In the genomic region with DNA sequence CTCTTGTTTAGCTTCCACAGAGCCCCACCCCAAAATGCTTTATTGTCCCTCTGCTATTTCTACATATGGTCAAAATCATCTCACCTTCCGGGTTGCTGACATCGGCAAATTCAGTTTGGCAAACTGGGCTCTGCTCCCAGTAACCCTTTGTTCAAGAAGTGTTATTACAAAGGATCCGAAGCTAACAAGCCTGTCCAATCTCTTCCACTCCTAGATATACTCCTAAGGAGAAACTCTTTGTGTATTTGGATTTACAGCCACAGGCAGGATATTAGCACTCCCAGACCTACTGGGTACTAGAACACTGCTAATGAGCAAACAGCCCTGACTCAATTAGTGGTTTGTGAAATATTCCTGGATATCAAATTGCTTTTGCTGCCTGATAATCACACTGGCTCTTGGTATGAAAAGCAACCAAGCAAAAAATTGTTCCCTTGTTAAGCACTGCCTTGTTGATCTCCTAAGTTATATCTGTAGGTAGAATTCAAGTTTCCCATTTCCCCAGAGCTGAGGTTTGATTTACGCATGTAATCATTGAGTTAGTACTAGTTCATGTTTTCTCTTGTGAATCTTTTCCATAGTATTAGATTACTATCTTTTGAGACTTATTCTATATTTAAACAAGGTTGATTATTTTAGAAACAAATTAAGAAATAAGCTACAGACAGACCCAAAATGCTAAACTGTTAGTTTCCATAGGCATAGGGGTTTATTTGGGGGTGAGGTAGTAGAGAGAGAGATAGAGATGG, we compare ENCODE assay signal across 8 cellular contexts. TPM values are rescaled to one million over a fixed set of nuclear protein-coding genes. Genes with fewer than 3 reads are reported as not detected.
DNase-seq lines count a peak whose midpoint lies in the region; ATAC-seq and TF ChIP-seq lines count a peak whose summit lies in the region.

No MANE protein-coding gene starts in this region.

- H3K9ac ChIP-seq in mesendoderm (ENCODE audit: low read length) = peak overlapping the region; percentile 22

- TF ChIP-seq CTCF in choroid plexus epithelial cell (conservative IDR thresholded peaks at IDR 0.05; ENCODE audit: low read depth, low read length) = no peak
- TF ChIP-seq CTCF in vagina (IDR thresholded peaks at IDR 0.05) = no peak

- H3K27me3 ChIP-seq in mesendoderm (ENCODE audit: insufficient read depth, low read length, poor library complexity) = no peaks in the 10 kb centered on the region
- no peaks in the 10 kb centered on the region for H3K27me3 ChIP-seq in vagina

- ATAC-seq in GM19467 (IDR thresholded peaks at IDR 0.05; ENCODE audit: unreplicated experiment) (no peak), GM18498 (IDR thresholded peaks at IDR 0.05; ENCODE audit: unreplicated experiment) (no peak)

- H3K4ac ChIP-seq in mesendoderm (ENCODE audit: low read depth, low read length) = no peak overlapping the region

- H2BK15ac ChIP-seq in mesendoderm (replicated peaks; ENCODE audit: low read depth) = no peak overlapping the region

- DNase-seq in NCI-H82 (lab: John Stamatoyannopoulos, UW) (peak; percentile 54), NCI-H82 treated with DMSO at 0.1 percent for 48 hours (lab: John Stamatoyannopoulos, UW; ENCODE audit: unreplicated experiment) (no peak), NCI-H510A treated with DMSO at 0.1 percent for 48 hours (lab: John Stamatoyannopoulos, UW) (peak; percentile 97), choroid plexus epithelial cell (ENCODE audit: low read depth) (peak; percentile 77), mesendoderm (peak; percentile 55), vagina (ENCODE audit: extremely low spot score in 2 of 2) (no peak)

- H3K36me3 ChIP-seq in mesendoderm (ENCODE audit: control insufficient read depth, insufficient read depth, low read length) (no peaks in the 10 kb centered on the region), vagina (peaks cover 0 to 9% of the 10 kb centered on the region in 2 donors)

- no peak overlapping the region for H4K5ac ChIP-seq in mesendoderm (ENCODE audit: low read length)

- H3K18ac ChIP-seq in mesendoderm (ENCODE audit: low read length) = no peak overlapping the region

- H3K79me1 ChIP-seq in mesendoderm (ENCODE audit: low read length) = peaks cover 2% of the 10 kb centered on the region

- peak overlapping the region; percentile 5 for H3K56ac ChIP-seq in mesendoderm (ENCODE audit: low read length)

- H3K4me2 ChIP-seq in mesendoderm (ENCODE audit: low read length) = no peak overlapping the region

- H4K8ac ChIP-seq in mesendoderm (ENCODE audit: low read depth, low read length) = no peak overlapping the region

- H3K4me3 ChIP-seq in choroid plexus epithelial cell (ENCODE audit: low read depth, low read length) (peak overlapping the region; percentile 87), mesendoderm (ENCODE audit: low read length) (no peak overlapping the region), vagina (peak overlapping the region; percentile 95 to 98)

- peaks cover 20% of the 10 kb centered on the region for H3K79me2 ChIP-seq in mesendoderm (ENCODE audit: control insufficient read depth, insufficient read depth, low read length)

- H3K27ac ChIP-seq in mesendoderm (ENCODE audit: low read depth, low read length) (no peak overlapping the region), vagina (peak overlapping the region; percentile 100)

- H3K4me1 ChIP-seq in mesendoderm (ENCODE audit: control insufficient read depth, low read depth, low read length) (peaks cover 5% of the 10 kb centered on the region), vagina (peaks cover 17% of the 10 kb centered on the region)

- no CpG with 5 or more reads among the region's 4 CpGs for WGBS in mesendoderm (ENCODE audit: extremely low coverage, insufficient coverage, low lambda C conversion rate)

- no peak overlapping the region for H3K23ac ChIP-seq in mesendoderm (ENCODE audit: low read length)

- H3K9me3 ChIP-seq in vagina = no peaks in the 10 kb centered on the region

- intact Hi-C loops in vagina (cut with DNase I) = loop anchor here (5.0 to 10.0 kb wide), 4 partner anchors 122 to 922 kb away; no protein-coding TSS in a partner anchor

- no peak overlapping the region for H2BK5ac ChIP-seq in mesendoderm (ENCODE audit: low read length)

- no peak overlapping the region for H2AK5ac ChIP-seq in mesendoderm (ENCODE audit: low read length)

- TF ChIP-seq POLR2A in vagina (IDR thresholded peaks at IDR 0.05) = peak in 1 of 2 donors; percentile 10

- no peak overlapping the region for H2BK120ac ChIP-seq in mesendoderm (ENCODE audit: low read depth, low read length)

RNA-seq across cellular contexts. Expression of a gene that starts 3.8 kb away (rescaled TPM):
- 11.0 TPM for polyA plus RNA-seq in mesendoderm (2013, experiment 1 of 2)
- 12.2 TPM for polyA plus RNA-seq in mesendoderm (2013, experiment 2 of 2)
- total RNA-seq in vagina = 275 TPM

Comparison
In these comparisons a context has a peak if more than half of its experiments do, and no peak if none do; other contexts are left out.
1. DNase-seq: peak in NCI-H82 (single experiment), NCI-H510A treated with DMSO at 0.1 percent for 48 hours (single experiment), choroid plexus epithelial cell (single experiment) and mesendoderm (single experiment); none in NCI-H82 treated with DMSO at 0.1 percent for 48 hours (single experiment) and vagina (0 of 2).